ENCODE assay signal across 20 cellular contexts in the genomic region with DNA sequence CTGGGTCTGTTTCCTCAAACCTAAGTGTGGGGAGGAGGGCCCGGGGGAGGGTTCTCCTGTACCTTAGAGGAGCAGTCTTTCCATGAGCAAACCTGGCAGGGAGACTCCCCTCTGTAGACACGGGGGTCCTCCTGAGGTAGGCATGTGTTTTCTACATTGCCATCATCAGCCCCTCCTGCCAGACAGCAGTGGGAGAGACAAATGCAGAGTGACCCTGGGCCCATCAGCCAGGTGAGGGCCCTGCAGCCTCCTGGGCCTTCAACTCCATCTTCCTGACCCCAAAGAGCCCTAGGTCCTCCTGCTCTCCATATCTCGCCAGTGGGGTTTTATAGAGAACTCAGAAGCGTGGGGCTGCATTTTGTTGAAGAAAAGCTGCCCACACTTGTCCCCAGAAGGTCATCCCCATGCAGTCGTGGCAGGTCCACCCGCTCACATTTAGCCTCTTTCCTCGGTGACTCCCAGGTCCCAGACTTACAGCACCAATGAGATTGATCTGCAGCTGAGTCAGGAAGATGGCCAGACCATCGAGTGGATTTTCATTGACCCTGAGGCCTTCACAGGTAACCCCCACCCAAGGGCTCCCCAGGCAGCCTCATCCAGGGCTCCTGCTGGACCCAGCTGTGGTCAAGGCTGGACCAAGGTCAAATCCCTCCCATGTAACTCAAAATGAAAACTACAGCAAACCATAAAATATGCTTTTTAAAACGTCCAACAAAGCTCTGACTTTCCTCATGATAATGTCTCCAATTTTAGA. TPM values are rescaled to one million over a fixed set of nuclear protein-coding genes. Genes with fewer than 3 reads are reported as not detected.
DNase-seq lines count a peak whose midpoint lies in the region; ATAC-seq and TF ChIP-seq lines count a peak whose summit lies in the region.
"Had no signal": no experiment of that assay in that cellular context is flagged by ENCODE, and none has a peak within 500 bp of the region (broad histone marks: within the 10 kb centered on the region; RNA-seq: fewer than 3 reads in every experiment).

No MANE protein-coding gene starts in this region.

- H3K27me3 ChIP-seq in upper lobe of left lung = no peaks in the 10 kb centered on the region

- CTCF ChIA-PET in RWPE1 (lab: Yijun Ruan, JAX) = no interaction called here

- ATAC-seq in activated CD4-positive, CD25-positive, alpha-beta regulatory T cell treated with anti-CD3 and anti-CD28 coated beads, Interleukin-2, amount 50 U/mL, for 24 hours = no peak
- ATAC-seq in stimulated activated naive B cell treated with anti-CD40 and anti-IgM and Interleukin-4, amounts not matched to agents 10 μg/mL and 1 μg/mL and 100 μg/mL, for 72 hours (replicated peaks) = no peak
- ATAC-seq in upper lobe of left lung (ENCODE audit: low FRiP score in 2 of 2) = no peak
- ATAC-seq: Panc1, Right ventricle myocardium inferior had no signal

- no peak for TF ChIP-seq POLR2A in upper lobe of left lung (IDR thresholded peaks at IDR 0.05)

- POLR2A ChIA-PET in RWPE1 (lab: Yijun Ruan, JAX; ENCODE audit: low non-redundant PET) = no interaction called here

- peaks cover 0 to 11% (median 5%) of the 10 kb centered on the region in 4 donors for H3K4me1 ChIP-seq in upper lobe of left lung

- no peak for TF ChIP-seq EP300 in upper lobe of left lung (IDR thresholded peaks at IDR 0.05)

- H3K27ac ChIP-seq in RWPE1 (peak overlapping the region; percentile 5; the same call in 1 of the 2 replicates), upper lobe of left lung (no peak overlapping the region)
- H3K27ac ChIP-seq: 22Rv1 had no signal

- peak overlapping the region; percentile 77 for H3K27ac Mint-ChIP-seq in stimulated activated naive B cell treated with anti-CD40 and anti-IgM and Interleukin-4, amounts not matched to agents 10 μg/mL and 1 μg/mL and 100 μg/mL, for 72 hours
- no peak overlapping the region for H3K27ac Mint-ChIP-seq in HFFc6

- H3K36me3 Mint-ChIP-seq in stimulated activated naive B cell treated with anti-CD40 and anti-IgM and Interleukin-4, amounts not matched to agents 10 μg/mL and 1 μg/mL and 100 μg/mL, for 72 hours = peaks cover 19 to 26% of the 10 kb centered on the region in 2 donors
- no peaks in the 10 kb centered on the region for H3K36me3 Mint-ChIP-seq in HFFc6 (ENCODE audit: low read depth)

- no peak for TF ChIP-seq CTCF in RWPE1 (conservative IDR thresholded peaks at IDR 0.05; ENCODE audit: low read depth)
- TF ChIP-seq CTCF in HFFc6 (IDR thresholded peaks at IDR 0.05) = no peak
- no peak for TF ChIP-seq CTCF in upper lobe of left lung (IDR thresholded peaks at IDR 0.05)

- peaks cover 0 to 7% (median 0%) of the 10 kb centered on the region in 4 donors for H3K36me3 ChIP-seq in upper lobe of left lung

- H3K4me3 Mint-ChIP-seq in stimulated activated naive B cell treated with anti-CD40 and anti-IgM and Interleukin-4, amounts not matched to agents 10 μg/mL and 1 μg/mL and 100 μg/mL, for 72 hours = no peak overlapping the region
- H3K4me3 Mint-ChIP-seq in HFFc6 = no peak overlapping the region
- H3K4me3 Mint-ChIP-seq: CD8-positive, alpha-beta memory T cell had no signal

- no peak overlapping the region for H3K4me3 ChIP-seq in upper lobe of left lung

- H3K9me3 ChIP-seq in upper lobe of left lung = no peaks in the 10 kb centered on the region

- peak; percentile 17 for DNase-seq in activated CD4-positive, CD25-positive, alpha-beta regulatory T cell treated with anti-CD3 and anti-CD28 coated beads, Interleukin-2, amount 50 U/mL, for 72 hours
- DNase-seq in RWPE1 (ENCODE audit: low spot score) (no peak), mesenteric fat pad (ENCODE audit: low spot score) (peak; percentile 83), HFFc6 (no peak), NCI-H446 (lab: John Stamatoyannopoulos, UW) (no peak), upper lobe of left lung (no peak)
- no peak for DNase-seq in stimulated activated naive B cell treated with anti-CD40 and anti-IgM and Interleukin-4, amounts not matched to agents 10 μg/mL and 1 μg/mL and 100 μg/mL, for 72 hours
- DNase-seq: CD8-positive, alpha-beta memory T cell; GF-D8; IMR-90; Kasumi-1; MM.1S; NCI-H1092 treated with DMSO at 0.1 percent for 48 hours; NCI-H524 treated with DMSO at 0.1 percent for 48 hours had no signal

- no peaks in the 10 kb centered on the region for H3K9me3 Mint-ChIP-seq in stimulated activated naive B cell treated with anti-CD40 and anti-IgM and Interleukin-4, amounts not matched to agents 10 μg/mL and 1 μg/mL and 100 μg/mL, for 72 hours
- no peaks in the 10 kb centered on the region for H3K9me3 Mint-ChIP-seq in HFFc6
- H3K9me3 Mint-ChIP-seq: CD8-positive, alpha-beta memory T cell had no signal

- peaks cover 25 to 48% of the 10 kb centered on the region in 2 donors for H3K4me1 Mint-ChIP-seq in stimulated activated naive B cell treated with anti-CD40 and anti-IgM and Interleukin-4, amounts not matched to agents 10 μg/mL and 1 μg/mL and 100 μg/mL, for 72 hours
- no peaks in the 10 kb centered on the region for H3K4me1 Mint-ChIP-seq in HFFc6 (ENCODE audit: low read depth)

- 69 to 73% methylated on average over 7 to 9 of the region's 9 CpGs for WGBS in upper lobe of left lung, 2 donors

- peaks cover 16 to 17% of the 10 kb centered on the region in 2 donors for H3K27me3 Mint-ChIP-seq in stimulated activated naive B cell treated with anti-CD40 and anti-IgM and Interleukin-4, amounts not matched to agents 10 μg/mL and 1 μg/mL and 100 μg/mL, for 72 hours
- H3K27me3 Mint-ChIP-seq in HFFc6 (ENCODE audit: insufficient read depth) = peaks cover 31% of the 10 kb centered on the region
- H3K27me3 Mint-ChIP-seq: CD8-positive, alpha-beta memory T cell had no signal

RNA-seq across cellular contexts. Expression of a gene that starts 2.6 kb away (rescaled TPM):
- total RNA-seq in mesenteric fat pad (not detected), upper lobe of left lung (not detected)
- not detected for total RNA-seq in HFFc6 (2021; fragmentation: NEBNext Ultra II Directional; extraction: Animal tissue kit (Norgen Biotek cat#: 25700))
- total RNA-seq: CD8-positive, alpha-beta memory T cell; H4; HT-29; IMR-90; Right ventricle myocardium inferior had no signal

RNA-seq across cellular contexts. Expression of a gene that starts 8.2 kb away (rescaled TPM):
- total RNA-seq in mesenteric fat pad (2.2 TPM), upper lobe of left lung (10 to 100 TPM in 1 of 6 donors, 1 to 10 TPM in 5; 2.6 to 12.6 (median 4.4) TPM)
- total RNA-seq in HFFc6 (2021; fragmentation: NEBNext Ultra II Directional; extraction: Animal tissue kit (Norgen Biotek cat#: 25700)) = 1 to 10 TPM; 2.9 to 3.7 (median 3.1) TPM

RNA-seq across cellular contexts. Expression of a gene that starts 8.4 kb away (rescaled TPM):
- total RNA-seq in mesenteric fat pad (46.9 TPM), upper lobe of left lung (10 to 100 TPM; 24.1 to 96.4 (median 57.2) TPM)
- 10 to 100 TPM; 79.7 to 89.7 (median 83.8) TPM for total RNA-seq in HFFc6 (2021; fragmentation: NEBNext Ultra II Directional; extraction: Animal tissue kit (Norgen Biotek cat#: 25700))

RNA-seq across cellular contexts. Expression of a gene that starts 16.2 kb away (rescaled TPM):
- total RNA-seq in mesenteric fat pad = not detected
- total RNA-seq in HFFc6 (2021; fragmentation: NEBNext Ultra II Directional; extraction: Animal tissue kit (Norgen Biotek cat#: 25700)) = not detected
- not detected for total RNA-seq in upper lobe of left lung
- total RNA-seq: CD8-positive, alpha-beta memory T cell; H4; HT-29; IMR-90; Right ventricle myocardium inferior had no signal

RNA-seq across cellular contexts. Expression of a gene that starts 21.9 kb away (rescaled TPM):
- total RNA-seq in mesenteric fat pad = not detected
- total RNA-seq in HFFc6 (2021; fragmentation: NEBNext Ultra II Directional; extraction: Animal tissue kit (Norgen Biotek cat#: 25700)) = not detected
- not detected for total RNA-seq in upper lobe of left lung
- total RNA-seq: CD8-positive, alpha-beta memory T cell; H4; HT-29; IMR-90 had no signal

Comparison
In these comparisons a context has a peak if more than half of its experiments do, and no peak if none do; other contexts are left out.
1. DNase-seq: peak in activated CD4-positive, CD25-positive, alpha-beta regulatory T cell treated with anti-CD3 and anti-CD28 coated beads, Interleukin-2, amount 50 U/mL, for 72 hours (single experiment) and mesenteric fat pad (single experiment); none in RWPE1 (single experiment), stimulated activated naive B cell treated with anti-CD40 and anti-IgM and Interleukin-4, amounts not matched to agents 10 μg/mL and 1 μg/mL and 100 μg/mL, for 72 hours (single experiment), HFFc6 (single experiment), NCI-H446 (0 of 2) and upper lobe of left lung (0 of 2).